21 cellular contexts compared by ENCODE assay signal in genomic region chr22:49690454-49690853, GRCh38.
A peak's percentile ranks its signal among the peaks of the same experiment; 100 is the strongest.
DNase-seq lines count a peak whose midpoint lies in the region; ATAC-seq and TF ChIP-seq lines count a peak whose summit lies in the region.
"Had no signal": no experiment of that assay in that cellular context is flagged by ENCODE, and none has a peak within 500 bp of the region (broad histone marks: within the 10 kb centered on the region; RNA-seq: fewer than 3 reads in every experiment).

No MANE protein-coding gene starts in this region.

- no peak overlapping the region for H3K4ac ChIP-seq in trophoblast cell (ENCODE audit: low read depth, low read length)

- H3K27ac ChIP-seq in SJCRH30 (peak overlapping the region; percentile 29; the same call in 1 of the 2 replicates), trophoblast cell (ENCODE audit: low read depth, low read length) (no peak overlapping the region)
- H3K27ac ChIP-seq: A549, RWPE1 had no signal

- ATAC-seq in esophagus mucosa = no peak
- ATAC-seq: A549, SK-N-SH treated with all-trans-retinoic acid at 6 μM for 48 hours had no signal

- H3K36me3 ChIP-seq in SJCRH30 = no peaks in the 10 kb centered on the region
- H3K36me3 ChIP-seq in trophoblast cell (ENCODE audit: control insufficient read depth in 1 of 2, insufficient read depth in 2 of 2, low read length in 2 of 2) = no peaks in the 10 kb centered on the region
- H3K36me3 ChIP-seq: BE2C, HAP-1, MG63 had no signal

- no peak overlapping the region for H4K8ac ChIP-seq in trophoblast cell (ENCODE audit: low read depth, low read length)

- peak; percentile 33 for DNase-seq in D341Med (ENCODE audit: low spot score)
- DNase-seq in SJCRH30 = peak in 1 of 2 experiments; percentile 48
- DNase-seq in glutamatergic neuron = no peak
- no peak for DNase-seq in trophoblast cell
- no peak for DNase-seq in NCI-H2227 (lab: John Stamatoyannopoulos, UW; ENCODE audit: unreplicated experiment)
- DNase-seq in chondrocyte (ENCODE audit: low spot score) = no peak
- DNase-seq in NCI-H345 (lab: John Stamatoyannopoulos, UW) = no peak
- DNase-seq: BE2C, EL, GF-D8, MG63, NCI-H1417, NCI-H1694 treated with DMSO at 0.1 percent for 48 hours, NCI-H2081 treated with DMSO at 0.1 percent for 48 hours, NCI-H69, SIG-M5 had no signal

- peaks cover 33% of the 10 kb centered on the region for H3K9me3 Mint-ChIP-seq in glutamatergic neuron (ENCODE audit: unreplicated experiment)
- H3K9me3 Mint-ChIP-seq in chondrocyte (ENCODE audit: low read depth) = peaks cover 6% of the 10 kb centered on the region

- H3K18ac ChIP-seq in trophoblast cell (ENCODE audit: low read length) = no peak overlapping the region

- H3K4me3 ChIP-seq in SJCRH30 (no peak overlapping the region), trophoblast cell (ENCODE audit: low read depth, low read length) (peak overlapping the region; percentile 33)
- H3K4me3 ChIP-seq: A549, HAP-1, MG63 had no signal

- H3K79me1 ChIP-seq in trophoblast cell (ENCODE audit: low read length) = no peaks in the 10 kb centered on the region

- no peak overlapping the region for H2BK12ac ChIP-seq in trophoblast cell (ENCODE audit: low read length)

- no peaks in the 10 kb centered on the region; the same call in 1 of the 2 replicates for H3K4me1 ChIP-seq in SJCRH30
- H3K4me1 ChIP-seq in trophoblast cell (ENCODE audit: control insufficient read depth in 1 of 2, insufficient read depth in 2 of 2, low read length in 2 of 2) = no peaks in the 10 kb centered on the region
- H3K4me1 ChIP-seq: A549, BE2C, HAP-1 had no signal

- H3K14ac ChIP-seq in trophoblast cell (ENCODE audit: low read length) = no peak overlapping the region

- no CpG with 5 or more reads among the region's 16 CpGs for WGBS in trophoblast cell (ENCODE audit: extremely low coverage, insufficient coverage, insufficient read length)

- H3K4me2 ChIP-seq in trophoblast cell (ENCODE audit: low read length) = no peak overlapping the region
- H3K4me2 ChIP-seq: A549 had no signal

- H2AK5ac ChIP-seq in trophoblast cell (ENCODE audit: low read length) = no peak overlapping the region

- no peak overlapping the region for H2AFZ ChIP-seq in trophoblast cell (ENCODE audit: insufficient read depth, low read length, poor library complexity)

- H3K27me3 ChIP-seq in SJCRH30 = peaks cover 43% of the 10 kb centered on the region
- H3K27me3 ChIP-seq in trophoblast cell (ENCODE audit: insufficient read depth, low read length) = no peaks in the 10 kb centered on the region

- H3K4me1 Mint-ChIP-seq in glutamatergic neuron (ENCODE audit: low read depth, unreplicated experiment) (no peaks in the 10 kb centered on the region), chondrocyte (ENCODE audit: low read depth) (no peaks in the 10 kb centered on the region)

- H3K9ac ChIP-seq in trophoblast cell (ENCODE audit: low read length) = no peak overlapping the region

- peak overlapping the region; percentile 39 for H3K27ac Mint-ChIP-seq in glutamatergic neuron (ENCODE audit: unreplicated experiment)
- H3K27ac Mint-ChIP-seq in chondrocyte (ENCODE audit: unreplicated experiment) = no peak overlapping the region

- no peak overlapping the region for H2BK5ac ChIP-seq in trophoblast cell (ENCODE audit: low read depth, low read length, poor library complexity)

- H3K36me3 Mint-ChIP-seq in glutamatergic neuron (ENCODE audit: unreplicated experiment) (peaks cover 20% of the 10 kb centered on the region), chondrocyte (ENCODE audit: low read depth) (no peaks in the 10 kb centered on the region)

- H3K4me3 Mint-ChIP-seq in glutamatergic neuron (ENCODE audit: unreplicated experiment) (no peak overlapping the region), chondrocyte (ENCODE audit: unreplicated experiment) (no peak overlapping the region)

- H4K91ac ChIP-seq in trophoblast cell (ENCODE audit: low read depth, low read length) = no peak overlapping the region

- H3K27me3 Mint-ChIP-seq in glutamatergic neuron (ENCODE audit: unreplicated experiment) (peaks cover 10% of the 10 kb centered on the region), chondrocyte (ENCODE audit: low read depth) (peaks cover 9% of the 10 kb centered on the region)

- H3K79me2 ChIP-seq in trophoblast cell (ENCODE audit: control insufficient read depth, insufficient read depth, low read length, poor library complexity) = no peaks in the 10 kb centered on the region

- no peak overlapping the region for H3K23ac ChIP-seq in trophoblast cell (ENCODE audit: low read length)

- H2BK120ac ChIP-seq in trophoblast cell (ENCODE audit: insufficient read depth, low read length, poor library complexity) = no peak overlapping the region

- H3K9me3 ChIP-seq in SJCRH30 (replicated peaks) (no peaks in the 10 kb centered on the region), trophoblast cell (ENCODE audit: insufficient read depth, low read depth, low read length) (peaks cover 29% of the 10 kb centered on the region)
- H3K9me3 ChIP-seq: BE2C, HAP-1, MG63 had no signal

- H4K12ac ChIP-seq in trophoblast cell (ENCODE audit: low read depth, low read length) = no peak overlapping the region

- no peak for TF ChIP-seq CTCF in glutamatergic neuron (IDR thresholded peaks at IDR 0.05; ENCODE audit: partially characterized antibody, unreplicated experiment)
- TF ChIP-seq CTCF in chondrocyte (IDR thresholded peaks at IDR 0.05) = no peak
